1 cellular context compared by ENCODE assay signal in the genomic region with DNA sequence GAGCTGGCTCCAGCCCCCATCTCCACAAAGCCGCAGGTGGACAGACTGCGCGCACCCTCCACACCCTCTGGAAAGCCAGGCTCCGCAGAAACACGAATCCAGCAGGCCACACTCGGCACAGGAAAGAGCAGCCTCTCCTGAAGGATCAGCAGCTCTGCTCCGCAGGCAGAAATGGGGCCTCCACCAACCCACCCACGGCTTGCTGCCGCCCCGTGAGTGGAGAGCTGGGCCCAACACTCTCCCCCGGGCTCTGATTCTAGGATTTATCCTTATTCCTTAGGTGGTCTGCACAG.
TF ChIP-seq lines count a peak whose summit lies in the region.

No MANE protein-coding gene starts in this region.

TF ChIP-seq in GM23338, 12 proteins besides CTCF, POLR2A, EP300 and RAD21 (continued from another document):
- TF ChIP-seq STAT1 (IDR thresholded peaks at IDR 0.05; ENCODE audit: unreplicated experiment) (no peak), ZNF114 (CRISPR knock-in tag; IDR thresholded peaks at IDR 0.05) (no peak), ZNF331 (CRISPR knock-in tag; IDR thresholded peaks at IDR 0.05; ENCODE audit: low read depth) (no peak), JUNB (IDR thresholded peaks at IDR 0.05; ENCODE audit: unreplicated experiment) (no peak), EZH2 (IDR thresholded peaks at IDR 0.05; ENCODE audit: low read depth, unreplicated experiment) (no peak)
- TF ChIP-seq, protein P1, sequence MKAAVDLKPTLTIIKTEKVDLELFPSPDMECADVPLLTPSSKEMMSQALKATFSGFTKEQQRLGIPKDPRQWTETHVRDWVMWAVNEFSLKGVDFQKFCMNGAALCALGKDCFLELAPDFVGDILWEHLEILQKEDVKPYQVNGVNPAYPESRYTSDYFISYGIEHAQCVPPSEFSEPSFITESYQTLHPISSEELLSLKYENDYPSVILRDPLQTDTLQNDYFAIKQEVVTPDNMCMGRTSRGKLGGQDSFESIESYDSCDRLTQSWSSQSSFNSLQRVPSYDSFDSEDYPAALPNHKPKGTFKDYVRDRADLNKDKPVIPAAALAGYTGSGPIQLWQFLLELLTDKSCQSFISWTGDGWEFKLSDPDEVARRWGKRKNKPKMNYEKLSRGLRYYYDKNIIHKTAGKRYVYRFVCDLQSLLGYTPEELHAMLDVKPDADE (IDR thresholded peaks at IDR 0.05), result no peak
